19 cellular contexts compared by ENCODE assay signal in genomic region chr6:81228912-81229540, GRCh38.
DNase-seq lines count a peak whose midpoint lies in the region; ATAC-seq and TF ChIP-seq lines count a peak whose summit lies in the region.
"Had no signal": no experiment of that assay in that cellular context is flagged by ENCODE, and none has a peak within 500 bp of the region (broad histone marks: within the 10 kb centered on the region; RNA-seq: fewer than 3 reads in every experiment).

No MANE protein-coding gene starts in this region.

- no peak for ATAC-seq in left colon
- ATAC-seq: Right ventricle myocardium inferior had no signal

- H3K4me3 ChIP-seq in neural cell (ENCODE audit: low read length): no peak overlapping the region
- H3K4me3 ChIP-seq: BLaER1 treated with 17β-estradiol and CSF1 and Interleukin-3, amounts not matched to agents 10 nM and 100 nM; esophagus muscularis mucosa; left ventricle myocardium inferior; tibial artery had no signal

- no peak overlapping the region for H3K9ac ChIP-seq in neural cell (ENCODE audit: low read length)
- H3K9ac ChIP-seq: BLaER1 treated with 17β-estradiol and CSF1 and Interleukin-3, amounts not matched to agents 10 nM and 100 nM had no signal

- H3K4me1 Mint-ChIP-seq in type B pancreatic cell (ENCODE audit: unreplicated experiment): peaks cover 5% of the 10 kb centered on the region

- H3K79me2 ChIP-seq in neural cell (replicated peaks; ENCODE audit: insufficient read depth, low read length): no peaks in the 10 kb centered on the region

- H3F3A ChIP-seq in neural cell (ENCODE audit: insufficient read depth, low read length, poor library complexity, severe bottlenecking): no peaks in the 10 kb centered on the region

- H3K36me3 Mint-ChIP-seq in type B pancreatic cell: no peaks in the 10 kb centered on the region

- intact Hi-C loops in left colon (cut with DNase I, micrococcal nuclease): no loop called here

- DNase-seq in EL (peak; percentile 28), OCI-M1 (lab: John Stamatoyannopoulos, UW) (peak; percentile 37), dedifferentiated amniotic fluid mesenchymal stem cell (ENCODE audit: extremely low spot score) (peak; percentile 77), NK-92 (lab: John Stamatoyannopoulos, UW; ENCODE audit: unreplicated experiment) (no peak), NCI-H2227 (lab: John Stamatoyannopoulos, UW; ENCODE audit: unreplicated experiment) (no peak), left colon (no peak), type B pancreatic cell (ENCODE audit: extremely low spot score, unreplicated experiment) (no peak)
- DNase-seq: activated CD8-positive, alpha-beta memory T cell treated with anti-CD3 and anti-CD28 coated beads, Interleukin-2, amount 50 U/mL, for 48 hours; activated gamma-delta T cell treated with Interleukin-2 at 50 U/mL for 16 hours; left ventricle myocardium inferior; NCI-H1105 treated with DMSO at 0.1 percent for 48 hours; NCI-H2171 treated with DMSO at 0.1 percent for 48 hours; small intestine; tibial artery had no signal

- TF ChIP-seq EP300 in neural cell (conservative IDR thresholded peaks at IDR 0.05; ENCODE audit: poor library complexity, severe bottlenecking): peak; percentile 27

- no peaks in the 10 kb centered on the region for H3K9me3 ChIP-seq in neural cell (ENCODE audit: low read length)
- H3K9me3 ChIP-seq: BLaER1 treated with 17β-estradiol and CSF1 and Interleukin-3, amounts not matched to agents 10 nM and 100 nM; esophagus muscularis mucosa; left ventricle myocardium inferior; tibial artery had no signal

- no peak overlapping the region for H2AFZ ChIP-seq in neural cell (ENCODE audit: low read depth, low read length)

- H3K27ac ChIP-seq in neural cell (ENCODE audit: low read length): no peak overlapping the region
- H3K27ac ChIP-seq: esophagus muscularis mucosa, left ventricle myocardium inferior, tibial artery had no signal

- no peaks in the 10 kb centered on the region for H3K27me3 Mint-ChIP-seq in type B pancreatic cell

- no peak overlapping the region for H3K4me2 ChIP-seq in neural cell (ENCODE audit: low read length)
- H3K4me2 ChIP-seq: BLaER1 treated with 17β-estradiol and CSF1 and Interleukin-3, amounts not matched to agents 10 nM and 100 nM had no signal

- H4K20me1 ChIP-seq in neural cell (ENCODE audit: insufficient read depth): no peaks in the 10 kb centered on the region
- H4K20me1 ChIP-seq: BLaER1 treated with 17β-estradiol and CSF1 and Interleukin-3, amounts not matched to agents 10 nM and 100 nM had no signal

- no peak overlapping the region for H3K27ac Mint-ChIP-seq in type B pancreatic cell
- H3K27ac Mint-ChIP-seq: T-helper 2 cell treated with Interferon-gamma antibody and Interleukin-4, amounts not matched to agents 5 μg/mL and 100 μg/mL, for 36 hours had no signal

- H3K9me2 ChIP-seq in neural cell (ENCODE audit: insufficient read depth, low read length): no peaks in the 10 kb centered on the region

- no peaks in the 10 kb centered on the region for H3K9me3 Mint-ChIP-seq in type B pancreatic cell
- H3K9me3 Mint-ChIP-seq: T-helper 2 cell treated with Interferon-gamma antibody and Interleukin-4, amounts not matched to agents 5 μg/mL and 100 μg/mL, for 36 hours had no signal

- H3K27me3 ChIP-seq in neural cell (ENCODE audit: insufficient read depth, low read depth, low read length): no peaks in the 10 kb centered on the region
- H3K27me3 ChIP-seq: BLaER1 treated with 17β-estradiol and CSF1 and Interleukin-3, amounts not matched to agents 10 nM and 100 nM; esophagus muscularis mucosa; tibial artery had no signal

- no peak for TF ChIP-seq RAD21 in neural cell (conservative IDR thresholded peaks at IDR 0.05)

- H3K4me3 Mint-ChIP-seq in type B pancreatic cell: no peak overlapping the region
- H3K4me3 Mint-ChIP-seq: T-helper 2 cell treated with Interferon-gamma antibody and Interleukin-4, amounts not matched to agents 5 μg/mL and 100 μg/mL, for 36 hours had no signal

- TF ChIP-seq CTCF in neural cell (IDR thresholded peaks at IDR 0.05; ENCODE audit: poor library complexity, severe bottlenecking): no peak
- TF ChIP-seq CTCF in type B pancreatic cell (conservative IDR thresholded peaks at IDR 0.05): no peak

- H3K36me3 ChIP-seq in neural cell (ENCODE audit: insufficient read depth, low read length): no peaks in the 10 kb centered on the region
- H3K36me3 ChIP-seq: BLaER1 treated with 17β-estradiol and CSF1 and Interleukin-3, amounts not matched to agents 10 nM and 100 nM; esophagus muscularis mucosa; left ventricle myocardium inferior; tibial artery had no signal

TF ChIP-seq in neural cell, 6 proteins besides CTCF, POLR2A, EP300 and RAD21:
- no peak for TF ChIP-seq TAF1 (IDR thresholded peaks at IDR 0.05; ENCODE audit: low read depth)
- no peak for TF ChIP-seq EZH2 (IDR thresholded peaks at IDR 0.05; ENCODE audit: borderline replicate concordance, insufficient read depth, low read length, poor library complexity, severe bottlenecking)
- TF ChIP-seq, protein P1, sequence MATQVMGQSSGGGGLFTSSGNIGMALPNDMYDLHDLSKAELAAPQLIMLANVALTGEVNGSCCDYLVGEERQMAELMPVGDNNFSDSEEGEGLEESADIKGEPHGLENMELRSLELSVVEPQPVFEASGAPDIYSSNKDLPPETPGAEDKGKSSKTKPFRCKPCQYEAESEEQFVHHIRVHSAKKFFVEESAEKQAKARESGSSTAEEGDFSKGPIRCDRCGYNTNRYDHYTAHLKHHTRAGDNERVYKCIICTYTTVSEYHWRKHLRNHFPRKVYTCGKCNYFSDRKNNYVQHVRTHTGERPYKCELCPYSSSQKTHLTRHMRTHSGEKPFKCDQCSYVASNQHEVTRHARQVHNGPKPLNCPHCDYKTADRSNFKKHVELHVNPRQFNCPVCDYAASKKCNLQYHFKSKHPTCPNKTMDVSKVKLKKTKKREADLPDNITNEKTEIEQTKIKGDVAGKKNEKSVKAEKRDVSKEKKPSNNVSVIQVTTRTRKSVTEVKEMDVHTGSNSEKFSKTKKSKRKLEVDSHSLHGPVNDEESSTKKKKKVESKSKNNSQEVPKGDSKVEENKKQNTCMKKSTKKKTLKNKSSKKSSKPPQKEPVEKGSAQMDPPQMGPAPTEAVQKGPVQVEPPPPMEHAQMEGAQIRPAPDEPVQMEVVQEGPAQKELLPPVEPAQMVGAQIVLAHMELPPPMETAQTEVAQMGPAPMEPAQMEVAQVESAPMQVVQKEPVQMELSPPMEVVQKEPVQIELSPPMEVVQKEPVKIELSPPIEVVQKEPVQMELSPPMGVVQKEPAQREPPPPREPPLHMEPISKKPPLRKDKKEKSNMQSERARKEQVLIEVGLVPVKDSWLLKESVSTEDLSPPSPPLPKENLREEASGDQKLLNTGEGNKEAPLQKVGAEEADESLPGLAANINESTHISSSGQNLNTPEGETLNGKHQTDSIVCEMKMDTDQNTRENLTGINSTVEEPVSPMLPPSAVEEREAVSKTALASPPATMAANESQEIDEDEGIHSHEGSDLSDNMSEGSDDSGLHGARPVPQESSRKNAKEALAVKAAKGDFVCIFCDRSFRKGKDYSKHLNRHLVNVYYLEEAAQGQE (IDR thresholded peaks at IDR 0.05; ENCODE audit: borderline replicate concordance): no peak
- no peak for TF ChIP-seq MXI1 (conservative IDR thresholded peaks at IDR 0.05; ENCODE audit: poor library complexity, severe bottlenecking)
- no peak for TF ChIP-seq POLR2AphosphoS5 (IDR thresholded peaks at IDR 0.05)
- TF ChIP-seq SMC3 (conservative IDR thresholded peaks at IDR 0.05; ENCODE audit: poor library complexity): no peak

Comparison
In these comparisons a context has a peak if more than half of its experiments do, and no peak if none do; other contexts are left out.
1. DNase-seq: peak in EL (single experiment), OCI-M1 (single experiment) and dedifferentiated amniotic fluid mesenchymal stem cell (single experiment); none in NK-92 (single experiment), NCI-H2227 (single experiment), left colon (0 of 2) and type B pancreatic cell (single experiment).